10 cellular contexts compared by ENCODE assay signal in the genomic region with DNA sequence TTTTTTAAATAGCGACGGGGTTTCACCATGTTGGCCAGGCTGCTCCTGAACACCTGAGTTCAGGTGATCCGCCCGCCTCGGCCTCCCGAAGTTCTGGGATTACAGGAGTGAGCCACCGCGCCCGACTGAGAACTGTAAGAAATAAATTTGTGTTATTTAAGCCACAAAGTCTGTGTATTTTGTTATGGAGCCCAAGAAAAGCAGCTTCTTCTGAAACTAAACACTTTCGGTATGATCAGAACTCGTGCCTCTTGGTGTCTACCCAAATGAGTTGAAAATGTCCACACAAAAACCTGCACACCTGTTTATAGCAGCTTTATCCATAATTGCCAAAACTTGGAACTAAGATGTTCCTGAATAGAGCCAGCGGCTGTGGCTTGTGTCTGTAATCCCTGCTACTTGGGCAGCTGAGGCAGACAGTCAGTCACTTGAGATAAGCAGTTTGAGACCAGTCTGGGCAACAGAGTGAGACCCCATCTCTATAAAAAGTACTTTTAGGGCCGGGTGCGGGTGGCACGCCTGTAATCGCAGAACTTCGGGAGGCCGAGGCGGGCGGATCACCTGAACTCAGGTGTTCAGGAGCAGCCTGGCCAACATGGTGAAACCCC. TPM values are rescaled to one million over a fixed set of nuclear protein-coding genes. Genes with fewer than 3 reads are reported as not detected.
DNase-seq lines count a peak whose midpoint lies in the region; ATAC-seq and TF ChIP-seq lines count a peak whose summit lies in the region.
"Not testable (repeated sequence)": the region's sequence is repeated elsewhere in the genome, so short reads cannot be mapped to it uniquely, and the experiment has no call there.
"Had no signal": no experiment of that assay in that cellular context is flagged by ENCODE, and none has a peak within 500 bp of the region (broad histone marks: within the 10 kb centered on the region; RNA-seq: fewer than 3 reads in every experiment).

No MANE protein-coding gene starts in this region.

- not testable (repeated sequence) for H3K4me1 Mint-ChIP-seq in WTC11, natural killer cell

- TF ChIP-seq CTCF in 22Rv1 (IDR thresholded peaks at IDR 0.05); WTC11 (IDR thresholded peaks at IDR 0.05); foreskin keratinocyte (conservative IDR thresholded peaks at IDR 0.05); natural killer cell (IDR thresholded peaks at IDR 0.05): not testable (repeated sequence)

- H3K4me1 ChIP-seq in foreskin keratinocyte = not testable (repeated sequence)

- not testable (repeated sequence) for H3K27me3 Mint-ChIP-seq in WTC11 (ENCODE audit: low read depth); natural killer cell (ENCODE audit: low read depth in 2 of 2)

- H3K4me3 Mint-ChIP-seq in WTC11, natural killer cell: not testable (repeated sequence)

- not testable (repeated sequence) for H3K9me3 Mint-ChIP-seq in WTC11, natural killer cell

- not testable (repeated sequence) for H3K36me3 Mint-ChIP-seq in WTC11, natural killer cell

- ATAC-seq in GM18870 (IDR thresholded peaks at IDR 0.05; ENCODE audit: unreplicated experiment) = peak; percentile 39
- peak; percentile 63 for ATAC-seq in GM21390 (IDR thresholded peaks at IDR 0.05; ENCODE audit: unreplicated experiment)
- peak; percentile 71 for ATAC-seq in HG02759 (IDR thresholded peaks at IDR 0.05; ENCODE audit: unreplicated experiment)
- ATAC-seq in HG03354 (IDR thresholded peaks at IDR 0.05; ENCODE audit: poor library complexity, severe bottlenecking, unreplicated experiment) = peak; percentile 74
- peak; percentile 65 for ATAC-seq in WTC11
- peak; percentile 79 for ATAC-seq in foreskin keratinocyte
- peak; percentile 66 to 81 (median 67) for ATAC-seq in natural killer cell

- CTCF ChIA-PET in WTC11 (lab: Charles Lee) = not testable (repeated sequence)

- DNase-seq in WTC11 (ENCODE audit: low spot score); foreskin keratinocyte; natural killer cell: not testable (repeated sequence)

- not testable (repeated sequence) for H3K27me3 ChIP-seq in foreskin keratinocyte

- peak overlapping the region; percentile 78 for H3K27ac ChIP-seq in 22Rv1
- H3K27ac ChIP-seq in foreskin keratinocyte = not testable (repeated sequence)

- H3K27ac Mint-ChIP-seq in WTC11 = not testable (repeated sequence)
- peak overlapping the region; percentile 66 to 86 for H3K27ac Mint-ChIP-seq in natural killer cell

- intact Hi-C loops in natural killer cell (cut with micrococcal nuclease) = not testable (repeated sequence)

- POLR2A ChIA-PET in WTC11 (lab: Charles Lee) = not testable (repeated sequence)

RNA-seq across cellular contexts. Expression of a gene that starts 16.1 kb away (rescaled TPM):
- total RNA-seq in WTC11 (2021) = 0.50 to 0.59 TPM (median 0.55 TPM) in 3 replicates
- 0.14 TPM in 2 replicates for total RNA-seq in foreskin keratinocyte
- polyA plus RNA-seq in foreskin keratinocyte = 0.17 and 0.19 TPM in 2 replicates
- total RNA-seq in natural killer cell = 10 to 100 TPM in 1 of 3 donors, 1 to 10 TPM in 2; 5.6 to 11.3 (median 7.1) TPM
- total RNA-seq: myocyte had no signal
- polyA plus RNA-seq: cardiac muscle cell had no signal

RNA-seq across cellular contexts. Expression of a gene that starts 58.3 kb away (rescaled TPM):
- total RNA-seq in WTC11 (2021) (26.6 to 31.4 TPM (median 27.7 TPM) in 3 replicates), foreskin keratinocyte (49.6 and 50.4 TPM in 2 replicates), natural killer cell (1 to 10 TPM; 3.8 to 6.5 (median 4.3) TPM)
- polyA plus RNA-seq in foreskin keratinocyte = 25.0 and 26.2 TPM in 2 replicates
